9 cellular contexts compared by ENCODE assay signal in genomic region chr21:32716486-32716885, GRCh38.
"Had no signal": no experiment of that assay in that cellular context is flagged by ENCODE, and none has a peak within 500 bp of the region (broad histone marks: within the 10 kb centered on the region; RNA-seq: fewer than 3 reads in every experiment).

No MANE protein-coding gene starts in this region.

- H3K9me3 ChIP-seq: HAP-1 had no signal

- DNase-seq: GM23248, GOT3, H7, H9, HCEC 1CT, HFFc6 had no signal

- H3K36me3 ChIP-seq: HAP-1 had no signal

- H3K27ac ChIP-seq: GM23248 had no signal

- H3K4me3 ChIP-seq: GM23248, GM23338, HAP-1 had no signal

- ATAC-seq: GM23338, HCT116 had no signal
